In the genomic region with DNA sequence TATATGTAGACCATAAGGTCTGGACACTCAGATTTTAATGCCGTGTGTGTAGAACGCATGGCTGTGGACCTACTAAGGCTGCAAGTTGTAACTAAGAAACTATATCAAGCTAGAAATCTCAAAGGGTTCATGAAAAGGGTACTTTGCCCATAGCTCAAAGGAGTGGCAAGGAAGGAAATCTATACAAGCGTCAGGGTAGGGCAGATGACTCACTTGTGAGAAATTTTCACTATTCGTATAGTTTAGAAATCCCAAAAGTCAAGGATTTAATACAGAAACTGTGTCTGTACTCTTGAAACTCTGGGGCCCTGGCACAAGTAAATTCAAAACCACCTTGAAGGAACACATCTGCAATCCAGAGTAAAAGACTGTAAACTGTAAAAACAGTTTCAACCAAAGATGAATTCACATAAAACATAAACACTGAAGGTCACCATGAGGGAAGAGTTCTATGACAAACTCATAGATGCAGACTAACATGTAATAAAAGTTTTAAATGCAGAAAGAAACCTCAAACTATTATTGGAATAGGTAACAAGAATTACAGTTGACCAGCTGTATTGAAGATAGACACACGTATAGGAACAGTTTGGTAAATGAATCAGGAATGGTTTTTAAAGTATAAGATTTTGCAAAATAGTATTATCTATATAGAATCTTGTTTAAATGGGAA, we compare ENCODE assay signal across 8 cellular contexts.
DNase-seq lines count a peak whose midpoint lies in the region; ATAC-seq and TF ChIP-seq lines count a peak whose summit lies in the region.
"Not testable (repeated sequence)": the region's sequence is repeated elsewhere in the genome, so short reads cannot be mapped to it uniquely, and the experiment has no call there.

No MANE protein-coding gene starts in this region.

- CTCF ChIA-PET in IMR-90 (lab: Yijun Ruan, JAX); SK-N-SH (lab: Yijun Ruan, JAX): not testable (repeated sequence)

- H3K18ac ChIP-seq in IMR-90 (ENCODE audit: low read depth, low read length): peak overlapping the region; percentile 74; the same call in 1 of the 2 replicates

- H2BK5ac ChIP-seq in IMR-90 (ENCODE audit: low read depth, low read length, poor library complexity, severe bottlenecking): peak overlapping the region; percentile 65

- no CpG with 5 or more reads among the region's 5 CpGs for WGBS in IMR-90 (ENCODE audit: extremely low coverage in 2 of 2, insufficient read length in 1 of 2), 2 experiments
- WGBS in SK-N-SH (ENCODE audit: low lambda C conversion rate): 52% methylated on average over 5 of the region's 5 CpGs

- TF ChIP-seq EP300 in SK-N-SH (IDR thresholded peaks at IDR 0.05; ENCODE audit: borderline replicate concordance in 1 of 2, low read depth in 1 of 2, low read length in 1 of 2): not testable (repeated sequence)

- not testable (repeated sequence) for TF ChIP-seq CTCF in IMR-90 (conservative IDR thresholded peaks at IDR 0.05; ENCODE audit: low read depth, low read length); SK-N-SH (IDR thresholded peaks at IDR 0.05); retinal pigment epithelial cell (conservative IDR thresholded peaks at IDR 0.05; ENCODE audit: low read depth, low read length)

- H2BK20ac ChIP-seq in IMR-90 (ENCODE audit: low read depth, low read length): peak overlapping the region; percentile 80; the same call in 1 of the 2 replicates

- BruUV-seq in IMR-90 (replicated peaks; lab: Mats Ljungman, UMichigan): not testable (repeated sequence)

- H3K9me3 ChIP-seq in IMR-90 (ENCODE audit: control insufficient read depth, insufficient read depth, low read length); SK-N-SH: not testable (repeated sequence)

- H3F3A ChIP-seq in SK-N-SH (replicated peaks; ENCODE audit: insufficient read depth): peaks cover 26% of the 10 kb centered on the region

- peak overlapping the region; percentile 13 for H4K91ac ChIP-seq in IMR-90 (ENCODE audit: insufficient read depth, low read depth, low read length)

- H3K56ac ChIP-seq in IMR-90 (ENCODE audit: extremely low read depth, insufficient read depth, low read length): not testable (repeated sequence)

- peak overlapping the region; percentile 74 for H2BK120ac ChIP-seq in IMR-90 (ENCODE audit: low read depth, low read length)

- in situ Hi-C loops in IMR-90 (cut with MboI; ENCODE audit: low sequenced_read_pairs): not testable (repeated sequence)

- H3K9ac ChIP-seq in IMR-90 (ENCODE audit: low read depth, low read length); SK-N-SH: not testable (repeated sequence)

- H3K79me2 ChIP-seq in SK-N-SH (ENCODE audit: insufficient read depth): not testable (repeated sequence)

- not testable (repeated sequence) for H3K79me1 ChIP-seq in IMR-90 (ENCODE audit: low read depth in 1 of 2, low read length in 2 of 2)

- H2BK15ac ChIP-seq in IMR-90 (ENCODE audit: low read depth, low read length): peak overlapping the region; percentile 32; the same call in 1 of the 3 replicates

- dilution Hi-C loops in IMR-90 (cut with HindIII; ENCODE audit: low sequenced_read_pairs, unreplicated experiment): not testable (repeated sequence)

- H2AK9ac ChIP-seq in IMR-90 (replicated peaks; ENCODE audit: low read depth, low read length, poor library complexity): not testable (repeated sequence)

- H3K27me3 ChIP-seq in IMR-90 (ENCODE audit: control insufficient read depth, insufficient read depth, low read length); SK-N-SH (ENCODE audit: insufficient read depth): not testable (repeated sequence)

- not testable (repeated sequence) for TF ChIP-seq RAD21 in IMR-90 (IDR thresholded peaks at IDR 0.05; ENCODE audit: low read length); SK-N-SH (IDR thresholded peaks at IDR 0.05; ENCODE audit: low read length)

- H4K20me1 ChIP-seq in IMR-90 (ENCODE audit: insufficient read depth, low read length); SK-N-SH (ENCODE audit: insufficient read depth): not testable (repeated sequence)

- intact Hi-C loops in IMR-90 (cut with micrococcal nuclease): loop anchor here (5.0 kb wide), 1 partner anchor 109 kb away; a partner anchor contains a TSS

- not testable (repeated sequence) for H2AK5ac ChIP-seq in IMR-90 (ENCODE audit: low read depth, low read length)

- H3K9me1 ChIP-seq in IMR-90 (ENCODE audit: insufficient read depth, low read length): not testable (repeated sequence)

- H3K4ac ChIP-seq in IMR-90 (ENCODE audit: low read depth, low read length): peak overlapping the region; percentile 23; the same call in 1 of the 2 replicates

- H3K4me1 ChIP-seq in IMR-90 (ENCODE audit: control insufficient read depth, insufficient read depth, low read length): not testable (repeated sequence)
- H3K4me1 ChIP-seq in SK-N-SH (ENCODE audit: control insufficient read depth in 1 of 2, insufficient read depth in 2 of 2, low read depth in 1 of 2, low read length in 1 of 2): peaks cover 0 to 14% of the 10 kb centered on the region in 2 experiments; a peak in 3 of 4 replicates

- DNase-seq in A172 (ENCODE audit: low spot score) (peak; percentile 65), ELR (ENCODE audit: low read depth) (peak; percentile 76), IMR-90 (peak; percentile 64), astrocyte of the hippocampus (ENCODE audit: low read depth, low spot score) (peak; percentile 63), hepatic stellate cell (ENCODE audit: low spot score) (peak; percentile 55), retinal pigment epithelial cell (ENCODE audit: low read depth) (peak; percentile 62)
- DNase-seq in SK-N-SH; epithelial cell of prostate (ENCODE audit: low read depth, low spot score): not testable (repeated sequence)

- peak overlapping the region; percentile 66 for H3K23ac ChIP-seq in IMR-90 (ENCODE audit: low read depth, low read length)

- not testable (repeated sequence) for H3K4me3 ChIP-seq in IMR-90 (ENCODE audit: insufficient read depth, low read depth, low read length); SK-N-SH (ENCODE audit: low read depth in 2 of 2, low read length in 1 of 2); retinal pigment epithelial cell (ENCODE audit: low read length)

- ATAC-seq in IMR-90 (ENCODE audit: low read depth): peak; percentile 87

- H2AFZ ChIP-seq in IMR-90 (replicated peaks; ENCODE audit: low read length, poor library complexity); SK-N-SH (ENCODE audit: low read depth): not testable (repeated sequence)

- H3K36me3 ChIP-seq in IMR-90 (ENCODE audit: control insufficient read depth, insufficient read depth, low read length); SK-N-SH (replicated peaks in 1 of 2; ENCODE audit: control insufficient read depth in 1 of 2, insufficient read depth in 2 of 2, low read length in 1 of 2): not testable (repeated sequence)

- H4K5ac ChIP-seq in IMR-90 (ENCODE audit: low read depth, low read length): peak overlapping the region; percentile 16; the same call in 1 of the 2 replicates

- not testable (repeated sequence) for TF ChIP-seq POLR2A in IMR-90 (IDR thresholded peaks at IDR 0.05; ENCODE audit: low read depth, low read length)

- H3K14ac ChIP-seq in IMR-90 (replicated peaks; ENCODE audit: low read depth, low read length): not testable (repeated sequence)

- H3K27ac ChIP-seq in IMR-90 (ENCODE audit: insufficient read depth, low read length) (0 out of 2 replicates have a peak overlapping the region, but pooled peaks have one; percentile 12), SK-N-SH (ENCODE audit: low read depth in 2 of 2, low read length in 1 of 2) (peak overlapping the region; percentile 8 to 24; a peak in 2 of 4 replicates), epithelial cell of prostate (peak overlapping the region; percentile 60)

- peak overlapping the region in 1 of 2 experiments; percentile 93; a peak in 3 of 4 replicates for H4K8ac ChIP-seq in IMR-90 (ENCODE audit: low read depth in 2 of 2, low read length in 2 of 2)

- not testable (repeated sequence) for H3K9me2 ChIP-seq in SK-N-SH

- POLR2A ChIA-PET in IMR-90 (lab: Charles Lee; ENCODE audit: unreplicated experiment); SK-N-SH (lab: Yijun Ruan, JAX): not testable (repeated sequence)

- H3K4me2 ChIP-seq in IMR-90 (ENCODE audit: low read depth, low read length) (peak overlapping the region; percentile 69; the same call in 1 of the 2 replicates), SK-N-SH (peak overlapping the region; percentile 0; the same call in 1 of the 2 replicates)

TF ChIP-seq in IMR-90, 13 proteins besides CTCF, POLR2A, EP300 and RAD21:
- TF ChIP-seq FOS (IDR thresholded peaks at IDR 0.05; ENCODE audit: low read depth, low read length): 0 out of 2 replicates have a peak, but pooled peaks have one; percentile 31

TF ChIP-seq in SK-N-SH, 30 proteins besides CTCF, POLR2A, EP300 and RAD21:
- peak; percentile 43; the same call in 1 of the 2 replicates for TF ChIP-seq JUND (IDR thresholded peaks at IDR 0.05)
- TF ChIP-seq FOSL2 (IDR thresholded peaks at IDR 0.05; ENCODE audit: borderline replicate concordance, low read depth): peak; percentile 44; the same call in 1 of the 2 replicates
